16 cellular contexts compared by ENCODE assay signal in genomic region chr2:28613181-28613580, GRCh38.
DNase-seq lines count a peak whose midpoint lies in the region; ATAC-seq, FAIRE-seq and TF ChIP-seq lines count a peak whose summit lies in the region.
"Had no signal": no experiment of that assay in that cellular context is flagged by ENCODE, and none has a peak within 500 bp of the region (broad histone marks: within the 10 kb centered on the region; RNA-seq: fewer than 3 reads in every experiment).

No MANE protein-coding gene starts in this region.

- H4K8ac ChIP-seq in mesenchymal stem cell (ENCODE audit: low read length) = no peak overlapping the region

- peaks cover 25% of the 10 kb centered on the region for H3K4me1 Mint-ChIP-seq in astrocyte (ENCODE audit: low read depth, unreplicated experiment)
- H3K4me1 Mint-ChIP-seq in activated naive CD8-positive, alpha-beta T cell treated with anti-CD3 and anti-CD28 coated beads for 36 hours = peaks cover 27% of the 10 kb centered on the region
- H3K4me1 Mint-ChIP-seq in activated T-cell treated with anti-CD3 and anti-CD28 coated beads, Interleukin-2, amount 50 U/mL, for 4 hours (ENCODE audit: low read depth) = peaks cover 32% of the 10 kb centered on the region
- H3K4me1 Mint-ChIP-seq: natural killer cell had no signal

- H3K4me1 ChIP-seq in astrocyte (ENCODE audit: insufficient read depth, low read length) (peaks cover 24% of the 10 kb centered on the region), mesenchymal stem cell (ENCODE audit: control insufficient read depth, insufficient read depth, low read depth, low read length) (peaks cover 29% of the 10 kb centered on the region), vagina (peaks cover 27% of the 10 kb centered on the region)

- TF ChIP-seq CTCF in astrocyte (IDR thresholded peaks at IDR 0.05; ENCODE audit: insufficient read depth, low read depth, low read length) = no peak
- TF ChIP-seq CTCF in vagina (IDR thresholded peaks at IDR 0.05) = no peak

- no peaks in the 10 kb centered on the region for H3K9me3 ChIP-seq in astrocyte (ENCODE audit: insufficient read depth, low read depth, low read length)
- no peaks in the 10 kb centered on the region for H3K9me3 ChIP-seq in mesenchymal stem cell (ENCODE audit: control insufficient read depth, low read length)
- H3K9me3 ChIP-seq in vagina = no peaks in the 10 kb centered on the region
- H3K9me3 ChIP-seq: adrenal gland had no signal

- no peaks in the 10 kb centered on the region for H3K36me3 Mint-ChIP-seq in astrocyte (ENCODE audit: low read depth, unreplicated experiment)
- no peaks in the 10 kb centered on the region for H3K36me3 Mint-ChIP-seq in activated naive CD8-positive, alpha-beta T cell treated with anti-CD3 and anti-CD28 coated beads for 36 hours
- H3K36me3 Mint-ChIP-seq in activated T-cell treated with anti-CD3 and anti-CD28 coated beads, Interleukin-2, amount 50 U/mL, for 4 hours (ENCODE audit: insufficient read depth) = no peaks in the 10 kb centered on the region
- H3K36me3 Mint-ChIP-seq: natural killer cell had no signal

- H3K79me1 ChIP-seq in mesenchymal stem cell (replicated peaks; ENCODE audit: low read length, poor library complexity, severe bottlenecking) = peaks cover 2% of the 10 kb centered on the region

- no peak for ATAC-seq in activated T-cell treated with anti-CD3 and anti-CD28 coated beads, Interleukin-2, amount 50 U/mL, for 4 hours
- ATAC-seq: natural killer cell had no signal

- no peak overlapping the region for H3K23ac ChIP-seq in mesenchymal stem cell (ENCODE audit: low read length in 2 of 2)

- no peak overlapping the region for H3K4me3 Mint-ChIP-seq in astrocyte (ENCODE audit: unreplicated experiment)
- no peak overlapping the region for H3K4me3 Mint-ChIP-seq in activated naive CD8-positive, alpha-beta T cell treated with anti-CD3 and anti-CD28 coated beads for 36 hours
- no peak overlapping the region for H3K4me3 Mint-ChIP-seq in activated T-cell treated with anti-CD3 and anti-CD28 coated beads, Interleukin-2, amount 50 U/mL, for 4 hours
- H3K4me3 Mint-ChIP-seq: endodermal cell; natural killer cell; T-helper 1 cell treated with Interleukin-12 subunit alpha and Interleukin-12 subunit beta and Interleukin-4 antibody, amounts not matched to agents 30 μg/mL and 1 μg/mL, for 36 hours had no signal

- peak overlapping the region; percentile 20 for H3K9ac ChIP-seq in astrocyte (ENCODE audit: low read length)
- H3K9ac ChIP-seq in mesenchymal stem cell (ENCODE audit: low read length) = no peak overlapping the region

- H3K27ac Mint-ChIP-seq in astrocyte (ENCODE audit: unreplicated experiment) = no peak overlapping the region
- H3K27ac Mint-ChIP-seq in activated naive CD8-positive, alpha-beta T cell treated with anti-CD3 and anti-CD28 coated beads for 36 hours = no peak overlapping the region
- H3K27ac Mint-ChIP-seq: endodermal cell; natural killer cell; T-helper 1 cell treated with Interleukin-12 subunit alpha and Interleukin-12 subunit beta and Interleukin-4 antibody, amounts not matched to agents 30 μg/mL and 1 μg/mL, for 36 hours had no signal

- FAIRE-seq in astrocyte (lab: Jason Lieb, UNC) (no peak), GM12891 (lab: Jason Lieb, UNC) (no peak)
- FAIRE-seq: G401.6 had no signal

- H4K91ac ChIP-seq in mesenchymal stem cell (ENCODE audit: low read length) = no peak overlapping the region

- WGBS in mesenchymal stem cell = 76% methylated on average over 2 of the region's 2 CpGs

- H2AK5ac ChIP-seq in mesenchymal stem cell (ENCODE audit: low read length, severe bottlenecking) = no peak overlapping the region

- no peak overlapping the region for H2BK15ac ChIP-seq in mesenchymal stem cell (ENCODE audit: low read depth, poor library complexity, severe bottlenecking)

- H3K36me3 ChIP-seq in astrocyte (ENCODE audit: insufficient read depth, low read length) (no peaks in the 10 kb centered on the region), mesenchymal stem cell (ENCODE audit: control insufficient read depth in 1 of 2, insufficient read depth in 2 of 2, low read depth in 1 of 2, low read length in 2 of 2) (no peaks in the 10 kb centered on the region), vagina (no peaks in the 10 kb centered on the region)
- H3K36me3 ChIP-seq: adrenal gland had no signal

- no peak overlapping the region for H3K14ac ChIP-seq in mesenchymal stem cell (ENCODE audit: low read length in 2 of 2)

- no peak overlapping the region for H2BK5ac ChIP-seq in mesenchymal stem cell (ENCODE audit: low read depth, low read length, poor library complexity, severe bottlenecking)

- H3K4me3 ChIP-seq in astrocyte (ENCODE audit: insufficient read depth, low read depth, low read length) (no peak overlapping the region), mesenchymal stem cell (ENCODE audit: insufficient read depth in 1 of 2, low read depth in 1 of 2, low read length in 2 of 2) (no peak overlapping the region), vagina (no peak overlapping the region)
- H3K4me3 ChIP-seq: adrenal gland had no signal

- H3K4me2 ChIP-seq in astrocyte (ENCODE audit: low read length) (peak overlapping the region; percentile 37), mesenchymal stem cell (ENCODE audit: low read length, poor library complexity, severe bottlenecking) (no peak overlapping the region)

- H3K27ac ChIP-seq in astrocyte (ENCODE audit: low read depth, low read length) = peak overlapping the region; percentile 45
- H3K27ac ChIP-seq in mesenchymal stem cell (ENCODE audit: low read length, poor library complexity, severe bottlenecking) = peak overlapping the region; percentile 42
- peak overlapping the region; percentile 30 for H3K27ac ChIP-seq in vagina
- H3K27ac ChIP-seq: adrenal gland had no signal

- intact Hi-C loops in vagina (cut with DNase I) = no loop called here

- no peaks in the 10 kb centered on the region for H3K9me3 Mint-ChIP-seq in astrocyte (ENCODE audit: unreplicated experiment)
- H3K9me3 Mint-ChIP-seq in activated naive CD8-positive, alpha-beta T cell treated with anti-CD3 and anti-CD28 coated beads for 36 hours = no peaks in the 10 kb centered on the region
- no peaks in the 10 kb centered on the region for H3K9me3 Mint-ChIP-seq in activated T-cell treated with anti-CD3 and anti-CD28 coated beads, Interleukin-2, amount 50 U/mL, for 4 hours
- H3K9me3 Mint-ChIP-seq: endodermal cell; natural killer cell; T-helper 1 cell treated with Interleukin-12 subunit alpha and Interleukin-12 subunit beta and Interleukin-4 antibody, amounts not matched to agents 30 μg/mL and 1 μg/mL, for 36 hours had no signal

- no peaks in the 10 kb centered on the region for H3K27me3 Mint-ChIP-seq in astrocyte (ENCODE audit: low read depth, unreplicated experiment)
- no peaks in the 10 kb centered on the region for H3K27me3 Mint-ChIP-seq in activated naive CD8-positive, alpha-beta T cell treated with anti-CD3 and anti-CD28 coated beads for 36 hours
- no peaks in the 10 kb centered on the region for H3K27me3 Mint-ChIP-seq in activated T-cell treated with anti-CD3 and anti-CD28 coated beads, Interleukin-2, amount 50 U/mL, for 4 hours (ENCODE audit: low read depth)

- H3K27me3 ChIP-seq in astrocyte (ENCODE audit: insufficient read depth, low read length) = no peaks in the 10 kb centered on the region
- H3K27me3 ChIP-seq in mesenchymal stem cell (ENCODE audit: control insufficient read depth in 1 of 2, insufficient read depth in 1 of 2, low read length in 2 of 2) = no peaks in the 10 kb centered on the region
- no peaks in the 10 kb centered on the region for H3K27me3 ChIP-seq in vagina
- H3K27me3 ChIP-seq: adrenal gland had no signal

- no peaks in the 10 kb centered on the region for H3K79me2 ChIP-seq in astrocyte (ENCODE audit: insufficient read depth, low read length)

- H4K20me1 ChIP-seq in astrocyte (ENCODE audit: insufficient read depth, low read length) = no peaks in the 10 kb centered on the region

- H2BK120ac ChIP-seq in mesenchymal stem cell (ENCODE audit: low read depth, low read length) = no peak overlapping the region

- no peak overlapping the region for H2BK12ac ChIP-seq in mesenchymal stem cell (ENCODE audit: low read length in 2 of 2)

- DNase-seq in stimulated activated naive CD4-positive, alpha-beta T cell (lab: John Stamatoyannopoulos, UW) = peak in 4 of 6 experiments; percentile 1 to 43 (median 21)
- no peak for DNase-seq in stimulated activated naive CD4-positive, alpha-beta T cell treated with Interleukin-2 at 50 U/mL for 16 hours (lab: John Stamatoyannopoulos, UW)
- DNase-seq in astrocyte (ENCODE audit: low read depth) (no peak), mesenchymal stem cell (no peak), vagina (ENCODE audit: extremely low spot score in 2 of 2) (no peak), GM12891 (ENCODE audit: insufficient read length, low spot score) (no peak)
- DNase-seq in activated naive CD8-positive, alpha-beta T cell treated with anti-CD3 and anti-CD28 coated beads for 36 hours = no peak
- DNase-seq in activated T-cell treated with anti-CD3 and anti-CD28 coated beads, Interleukin-2, amount 50 U/mL, for 4 hours = no peak
- DNase-seq: adrenal gland, endodermal cell, foreskin melanocyte, natural killer cell, NCI-H1436 treated with DMSO at 0.1 percent for 48 hours, RPMI8226 had no signal

- no peak overlapping the region for H3K18ac ChIP-seq in mesenchymal stem cell (ENCODE audit: low read depth in 1 of 2, low read length in 2 of 2)

- TF ChIP-seq POLR2A in vagina (IDR thresholded peaks at IDR 0.05) = no peak
- TF ChIP-seq POLR2A in GM12891 (IDR thresholded peaks at IDR 0.05; ENCODE audit: low read depth, low read length) = no peak

- H2AFZ ChIP-seq in astrocyte (ENCODE audit: low read depth, low read length) (no peak overlapping the region), mesenchymal stem cell (ENCODE audit: low read depth, low read length) (no peak overlapping the region)

- no peak overlapping the region for H3K4ac ChIP-seq in mesenchymal stem cell (ENCODE audit: low read depth in 1 of 2, low read length in 2 of 2)

TF ChIP-seq in GM12891, 5 proteins besides CTCF, POLR2A, EP300 and RAD21:
- TF ChIP-seq PAX5 (IDR thresholded peaks at IDR 0.05; ENCODE audit: insufficient read depth, low read length, severe bottlenecking) (no peak), POU2F2 (IDR thresholded peaks at IDR 0.05; ENCODE audit: low read depth, low read length) (no peak), SPI1 (IDR thresholded peaks at IDR 0.05; ENCODE audit: low read depth, low read length) (no peak), POLR2AphosphoS5 (IDR thresholded peaks at IDR 0.05; ENCODE audit: low read depth, low read length) (no peak), TAF1 (IDR thresholded peaks at IDR 0.05; ENCODE audit: low read depth, low read length) (no peak)

Comparison
In these comparisons a context has a peak if more than half of its experiments do, and no peak if none do; other contexts are left out.
1. DNase-seq: peak in stimulated activated naive CD4-positive, alpha-beta T cell (4 of 6); none in stimulated activated naive CD4-positive, alpha-beta T cell treated with Interleukin-2 at 50 U/mL for 16 hours (single experiment), astrocyte (single experiment), mesenchymal stem cell (single experiment), vagina (0 of 2), activated naive CD8-positive, alpha-beta T cell treated with anti-CD3 and anti-CD28 coated beads for 36 hours (single experiment), GM12891 (single experiment) and activated T-cell treated with anti-CD3 and anti-CD28 coated beads, Interleukin-2, amount 50 U/mL, for 4 hours (single experiment).
2. Peak in every context shown above with its lines, with median percentiles within 50 percentile points of each other: H3K27ac ChIP-seq.